8 cellular contexts compared by ENCODE assay signal in genomic region chr22:20919718-20920117, GRCh38. TPM values are rescaled to one million over a fixed set of nuclear protein-coding genes. Genes with fewer than 3 reads are reported as not detected.
DNase-seq lines count a peak whose midpoint lies in the region; ATAC-seq and TF ChIP-seq lines count a peak whose summit lies in the region.

No MANE protein-coding gene starts in this region.

- H3K9me3 ChIP-seq in CD8-positive, alpha-beta T cell (ENCODE audit: low read length) = no peaks in the 10 kb centered on the region
- H3K9me3 ChIP-seq in NT2/D1 (ENCODE audit: insufficient read depth, low read length) (no peaks in the 10 kb centered on the region), endocrine pancreas (ENCODE audit: control insufficient read depth, low read length) (no peaks in the 10 kb centered on the region), neutrophil (no peaks in the 10 kb centered on the region)

- no peaks in the 10 kb centered on the region for H3K27me3 ChIP-seq in CD8-positive, alpha-beta T cell (ENCODE audit: insufficient read depth, low read length)
- no peaks in the 10 kb centered on the region for H3K27me3 ChIP-seq in NT2/D1 (ENCODE audit: insufficient read depth, insufficient read length)
- no peaks in the 10 kb centered on the region for H3K27me3 ChIP-seq in endocrine pancreas (ENCODE audit: control insufficient read depth, insufficient read depth, low read length)
- no peaks in the 10 kb centered on the region for H3K27me3 ChIP-seq in neutrophil

- intact Hi-C loops in CD8-positive, alpha-beta T cell (cut with DNase I, micrococcal nuclease) = loop anchor here in 1 of 2 experiments (5.0 to 10.0 kb wide), 2 partner anchors 135 to 1442 kb away; partner anchors contain the start of genes CDC45 and UFD1

- POLR2A ChIA-PET in CD8-positive, alpha-beta T cell (lab: Charles Lee) = no interaction called here

- peaks cover 50% of the 10 kb centered on the region for H3K4me1 Mint-ChIP-seq in CD8-positive, alpha-beta T cell (ENCODE audit: low read depth)

- peak overlapping the region; percentile 67 for H3K9ac ChIP-seq in NT2/D1 (ENCODE audit: insufficient read length, low read depth)
- H3K9ac ChIP-seq in endocrine pancreas (ENCODE audit: control insufficient read depth, insufficient read depth, low read length) = no peak overlapping the region

- no peaks in the 10 kb centered on the region for H3K9me3 Mint-ChIP-seq in CD8-positive, alpha-beta T cell

- no peaks in the 10 kb centered on the region for H3K27me3 Mint-ChIP-seq in CD8-positive, alpha-beta T cell (ENCODE audit: low read depth)

- H3K4me1 ChIP-seq in CD8-positive, alpha-beta T cell (ENCODE audit: insufficient read depth, low read length) = peaks cover 46% of the 10 kb centered on the region
- H3K4me1 ChIP-seq in NT2/D1 (ENCODE audit: insufficient read depth, insufficient read length) (no peaks in the 10 kb centered on the region), endocrine pancreas (ENCODE audit: control insufficient read depth, insufficient read depth, low read length) (peaks cover 14% of the 10 kb centered on the region), neutrophil (ENCODE audit: control insufficient read depth in 1 of 2, insufficient read depth in 1 of 2, low read depth in 1 of 2, low read length in 1 of 2) (peaks cover 39% of the 10 kb centered on the region in 2 experiments)

- in situ Hi-C loops in GM13977 (cut with MboI; ENCODE audit: low pct_unique_long_range_greater_than_20kb, low sequenced_read_pairs, unreplicated experiment) = no loop called here

- ATAC-seq in CD8-positive, alpha-beta T cell = no peak
- no peak for ATAC-seq in HG03196 (IDR thresholded peaks at IDR 0.05; ENCODE audit: unreplicated experiment)

- TF ChIP-seq CTCF in CD8-positive, alpha-beta T cell (IDR thresholded peaks at IDR 0.05) = no peak
- TF ChIP-seq CTCF in neutrophil (IDR thresholded peaks at IDR 0.05) (no peak), GM13977 (IDR thresholded peaks at IDR 0.05; ENCODE audit: extremely low read depth, insufficient read depth, missing control alignments) (no peak)

- DNase-seq in CD8-positive, alpha-beta T cell = no peak
- DNase-seq in NT2/D1 (ENCODE audit: low read depth, low spot score) = no peak
- no peak for DNase-seq in GM13977 (ENCODE audit: low spot score)
- DNase-seq in SK-N-DZ (ENCODE audit: low spot score) = no peak
- DNase-seq in GM19238 (ENCODE audit: insufficient read length, low spot score) = no peak

- peak overlapping the region; percentile 19 for H3K4me3 ChIP-seq in CD8-positive, alpha-beta T cell (ENCODE audit: low read depth, low read length)
- peak overlapping the region; percentile 91 for H3K4me3 ChIP-seq in NT2/D1 (ENCODE audit: insufficient read length, low read depth)
- peak overlapping the region; percentile 95 for H3K4me3 ChIP-seq in endocrine pancreas (ENCODE audit: control insufficient read depth, insufficient read depth, low read length)
- peak overlapping the region; percentile 88 to 98 for H3K4me3 ChIP-seq in neutrophil (ENCODE audit: low read depth in 1 of 2, low read length in 1 of 2)

- CTCF ChIA-PET in CD8-positive, alpha-beta T cell (lab: Charles Lee) = interaction anchor here (1.2 kb wide), 1 partner anchor 57 kb away, joined by 3 read pairs; no protein-coding TSS in a partner anchor

- peaks cover 24% of the 10 kb centered on the region for H3K36me3 Mint-ChIP-seq in CD8-positive, alpha-beta T cell

- peak overlapping the region; percentile 20 for H3K27ac Mint-ChIP-seq in CD8-positive, alpha-beta T cell

- H3K4me3 Mint-ChIP-seq in CD8-positive, alpha-beta T cell = peak overlapping the region; percentile 97

- no peak overlapping the region for H3K27ac ChIP-seq in CD8-positive, alpha-beta T cell (ENCODE audit: low read depth, low read length)
- H3K27ac ChIP-seq in neutrophil = no peak overlapping the region

- H3K36me3 ChIP-seq in CD8-positive, alpha-beta T cell (ENCODE audit: insufficient read depth, low read length) = no peaks in the 10 kb centered on the region
- H3K36me3 ChIP-seq in NT2/D1 (ENCODE audit: insufficient read depth, insufficient read length, low read length) (peaks cover 18% of the 10 kb centered on the region), endocrine pancreas (ENCODE audit: control insufficient read depth, insufficient read depth, low read length) (no peaks in the 10 kb centered on the region), neutrophil (peaks cover 4% of the 10 kb centered on the region)

RNA-seq across cellular contexts. Expression of gene CRKL, which starts 2.5 kb away (rescaled TPM):
- 10 to 100 TPM; 57.7 to 60.2 TPM for total RNA-seq in CD8-positive, alpha-beta T cell
- 72.7 and 81.3 TPM in 2 replicates for polyA plus RNA-seq in SK-N-DZ (2014; cell fraction: cytosol; rRNA removed)
- polyA plus RNA-seq in SK-N-DZ (2014; cell fraction: nucleus; rRNA removed) = 33.4 and 40.2 TPM in 2 replicates

RNA-seq across cellular contexts. Expression of gene AIFM3, which starts 47.3 kb away (rescaled TPM):
- under 1 TPM in 1 of 2 experiments, not detected in 1; 0.39 TPM for total RNA-seq in CD8-positive, alpha-beta T cell
- 3.3 and 5.0 TPM in 2 replicates for polyA plus RNA-seq in SK-N-DZ (2014; cell fraction: cytosol; rRNA removed)
- polyA plus RNA-seq in SK-N-DZ (2014; cell fraction: nucleus; rRNA removed) = 18.1 and 21.1 TPM in 2 replicates

Comparison
In these comparisons a context has a peak if more than half of its experiments do, and no peak if none do; other contexts are left out.
1. H3K4me3 ChIP-seq: peak in every context shown above with its lines; median percentile 95 in endocrine pancreas; 93 in neutrophil; 91 in NT2/D1; 19 in CD8-positive, alpha-beta T cell.